In genomic region chr5:89230178-89230577, GRCh38 we compare ENCODE assay signal across 19 cellular contexts.
"Had no signal": no experiment of that assay in that cellular context is flagged by ENCODE, and none has a peak within 500 bp of the region (broad histone marks: within the 10 kb centered on the region; RNA-seq: fewer than 3 reads in every experiment).

No MANE protein-coding gene starts in this region.

- ATAC-seq: gastroesophageal sphincter, left lung, psoas muscle had no signal

- DNase-seq: esophagus squamous epithelium; foreskin fibroblast; glutamatergic neuron; islet precursor cell; mesenchymal stem cell; naive B cell; retina; right lobe of liver; spleen; stimulated activated CD4-positive, alpha-beta T cell treated with anti-CD3 and anti-CD28 coated beads, Interleukin-15, amount 100 ng/mL, for 24 hours; stimulated activated CD4-positive, alpha-beta T cell treated with anti-CD3 and anti-CD28 coated beads, Interleukin-1b, Interleukin-23, amount 100 ng/mL, for 48 hours; stimulated activated CD4-positive, alpha-beta T cell treated with anti-CD3 and anti-CD28 coated beads, Interleukin-4, amount 100 ng/mL, for 24 hours; stimulated activated naive CD4-positive, alpha-beta T cell treated with Interleukin-2 at 50 U/mL for 16 hours had no signal

- H3K27ac ChIP-seq: esophagus squamous epithelium, gastroesophageal sphincter, left lung, psoas muscle, right lobe of liver, spleen, tibial artery had no signal

- H3K4me3 Mint-ChIP-seq: naive B cell, nephron had no signal

- H3K27ac Mint-ChIP-seq: nephron had no signal

- H3K9me3 ChIP-seq: esophagus squamous epithelium, gastroesophageal sphincter, left lung, psoas muscle, right lobe of liver, tibial artery had no signal

- H3K4me3 ChIP-seq: esophagus squamous epithelium, gastroesophageal sphincter, left lung, lung, psoas muscle, right lobe of liver, spleen, tibial artery had no signal

- H3K4me1 ChIP-seq: esophagus squamous epithelium, left lung, psoas muscle had no signal

- H3K36me3 ChIP-seq: esophagus squamous epithelium, gastroesophageal sphincter, left lung, right lobe of liver, spleen, tibial artery had no signal

- H3K27me3 ChIP-seq: esophagus squamous epithelium, gastroesophageal sphincter, left lung, right lobe of liver, spleen, tibial artery had no signal

- H3K27me3 Mint-ChIP-seq: naive B cell had no signal

- H3K9me3 Mint-ChIP-seq: nephron had no signal
